Comparison of ENCODE assay signal across 25 cellular contexts in the genomic region with DNA sequence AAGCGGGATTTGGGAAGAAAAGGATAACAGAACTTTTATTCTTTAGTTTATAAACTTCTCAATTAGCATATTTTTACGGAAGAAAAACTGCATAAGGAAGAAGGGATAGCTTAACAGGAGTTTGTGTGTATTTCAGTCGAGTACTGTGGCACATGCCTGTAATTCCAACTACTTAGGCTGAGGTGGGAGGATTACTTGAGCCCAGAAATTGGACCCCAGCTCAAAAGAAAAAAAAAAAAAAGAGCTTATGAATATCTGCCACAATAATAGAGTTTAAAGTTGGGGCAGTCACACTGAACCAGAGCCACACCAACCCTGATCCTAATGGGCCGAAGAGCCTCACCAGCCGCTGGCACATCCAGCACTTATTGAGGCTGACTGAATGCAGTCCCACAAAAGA. TPM values are rescaled to one million over a fixed set of nuclear protein-coding genes. Genes with fewer than 3 reads are reported as not detected.
"Had no signal": no experiment of that assay in that cellular context is flagged by ENCODE, and none has a peak within 500 bp of the region (broad histone marks: within the 10 kb centered on the region; RNA-seq: fewer than 3 reads in every experiment).

No MANE protein-coding gene starts in this region.

- H3K27me3 ChIP-seq: cardiac muscle cell, esophagus muscularis mucosa, heart left ventricle, neural progenitor cell, sigmoid colon, spleen, testis, upper lobe of left lung had no signal

- H3K4me3 Mint-ChIP-seq: activated CD4-positive, alpha-beta T cell treated with anti-CD3 and anti-CD28 coated beads, Interleukin-2, amount 10 ng/mL, durations not matched to agents 24 days and 14 days; activated CD8-positive, alpha-beta T cell treated with anti-CD3 and anti-CD28 coated beads for 36 hours; activated T-helper 1 cell treated with anti-CD3 and anti-CD28 coated beads, Interleukin-12 subunit alpha, Interleukin-12 subunit beta, Interleukin-2, Interleukin-4 antibody, amounts not matched to agents 30 ng/mL and 10 ng/mL and 1 ng/mL, durations not matched to agents 14 hours and 24 hours and 36 hours; dendritic cell treated with granulocyte-macrophage colony-stimulating factor and Interleukin-4, amounts not matched to agents 40 ng/mL and 50 ng/mL, for 4 days; naive B cell; neural progenitor cell; T-helper 17 cell had no signal

- H3K27ac ChIP-seq: cardiac muscle cell, esophagus muscularis mucosa, heart left ventricle, neural progenitor cell, sigmoid colon, testis had no signal

- H3K4me2 ChIP-seq: neural progenitor cell had no signal

- DNase-seq: activated CD4-positive, alpha-beta T cell treated with anti-CD3 and anti-CD28 coated beads, Interleukin-2, amount 10 ng/mL, durations not matched to agents 24 days and 14 days; activated CD8-positive, alpha-beta T cell treated with anti-CD3 and anti-CD28 coated beads for 36 hours; activated gamma-delta T cell; effector memory CD4-positive, alpha-beta T cell; heart left ventricle; islet precursor cell; left cardiac atrium; naive B cell; retina; sigmoid colon; spleen; stimulated activated CD4-positive, alpha-beta T cell treated with anti-CD3 and anti-CD28 coated beads, Interleukin-4, amount 100 ng/mL, for 1 hour; stimulated activated naive CD4-positive, alpha-beta T cell; SW 1271; T-helper 17 cell; testis; upper lobe of left lung had no signal

- H3K9ac ChIP-seq: neural progenitor cell had no signal

- H3K27ac Mint-ChIP-seq: activated CD4-positive, alpha-beta T cell treated with anti-CD3 and anti-CD28 coated beads, Interleukin-2, amount 10 ng/mL, durations not matched to agents 24 days and 14 days; activated CD8-positive, alpha-beta T cell treated with anti-CD3 and anti-CD28 coated beads for 36 hours; activated naive CD4-positive, alpha-beta T cell treated with anti-CD3 and anti-CD28 coated beads, Interleukin-2, amount 50 U/mL, for 72 hours; activated T-helper 1 cell treated with anti-CD3 and anti-CD28 coated beads, Interleukin-12 subunit alpha, Interleukin-12 subunit beta, Interleukin-2, Interleukin-4 antibody, amounts not matched to agents 30 ng/mL and 10 ng/mL and 1 ng/mL, durations not matched to agents 14 hours and 24 hours and 36 hours; dendritic cell treated with granulocyte-macrophage colony-stimulating factor and Interleukin-4, amounts not matched to agents 40 ng/mL and 50 ng/mL, for 4 days; neural progenitor cell; T-helper 17 cell had no signal

- H3K4me1 ChIP-seq: esophagus muscularis mucosa, neural progenitor cell, sigmoid colon, testis had no signal

- H3K9me3 ChIP-seq: esophagus muscularis mucosa, heart left ventricle, sigmoid colon, spleen, testis, upper lobe of left lung had no signal

- H3K27me3 Mint-ChIP-seq: activated CD4-positive, alpha-beta T cell treated with anti-CD3 and anti-CD28 coated beads, Interleukin-2, amount 10 ng/mL, durations not matched to agents 24 days and 14 days; activated CD8-positive, alpha-beta T cell treated with anti-CD3 and anti-CD28 coated beads for 36 hours; dendritic cell treated with granulocyte-macrophage colony-stimulating factor and Interleukin-4, amounts not matched to agents 40 ng/mL and 50 ng/mL, for 4 days; naive B cell; T-helper 17 cell had no signal

- H3K9me3 Mint-ChIP-seq: activated CD8-positive, alpha-beta T cell treated with anti-CD3 and anti-CD28 coated beads for 36 hours; activated naive CD4-positive, alpha-beta T cell treated with anti-CD3 and anti-CD28 coated beads, Interleukin-2, amount 50 U/mL, for 72 hours; activated T-helper 1 cell treated with anti-CD3 and anti-CD28 coated beads, Interleukin-12 subunit alpha, Interleukin-12 subunit beta, Interleukin-2, Interleukin-4 antibody, amounts not matched to agents 30 ng/mL and 10 ng/mL and 1 ng/mL, durations not matched to agents 14 hours and 24 hours and 36 hours; dendritic cell treated with granulocyte-macrophage colony-stimulating factor and Interleukin-4, amounts not matched to agents 40 ng/mL and 50 ng/mL, for 4 days; naive B cell; neural progenitor cell had no signal

- H3K4me3 ChIP-seq: cardiac muscle cell, esophagus muscularis mucosa, heart left ventricle, neural progenitor cell, sigmoid colon, spleen, testis, upper lobe of left lung had no signal

- ATAC-seq: activated CD4-positive, CD25-positive, alpha-beta regulatory T cell treated with anti-CD3 and anti-CD28 coated beads, Interleukin-2, amount 50 U/mL, for 24 hours; activated CD8-positive, alpha-beta T cell treated with anti-CD3 and anti-CD28 coated beads for 36 hours; activated naive CD4-positive, alpha-beta T cell treated with anti-CD3 and anti-CD28 coated beads, Interleukin-2, amount 50 U/mL, for 72 hours; heart left ventricle; left cardiac atrium; T-helper 17 cell had no signal

- H3K4me1 Mint-ChIP-seq: activated CD4-positive, alpha-beta T cell treated with anti-CD3 and anti-CD28 coated beads, Interleukin-2, amount 10 ng/mL, durations not matched to agents 24 days and 14 days; naive B cell; neural progenitor cell had no signal

- H2AFZ ChIP-seq: neural progenitor cell had no signal

RNA-seq across cellular contexts. Expression of a gene that starts 55.3 kb away (rescaled TPM):
- total RNA-seq: activated CD4-positive, alpha-beta T cell treated with anti-CD3 and anti-CD28 coated beads, Interleukin-2, amount 10 ng/mL, durations not matched to agents 24 days and 14 days; activated CD8-positive, alpha-beta T cell treated with anti-CD3 and anti-CD28 coated beads for 36 hours; mononuclear cell; T-helper 17 cell had no signal
- polyA plus RNA-seq: cardiac muscle cell had no signal
